ENCODE assay signal across 17 cellular contexts in the genomic region with DNA sequence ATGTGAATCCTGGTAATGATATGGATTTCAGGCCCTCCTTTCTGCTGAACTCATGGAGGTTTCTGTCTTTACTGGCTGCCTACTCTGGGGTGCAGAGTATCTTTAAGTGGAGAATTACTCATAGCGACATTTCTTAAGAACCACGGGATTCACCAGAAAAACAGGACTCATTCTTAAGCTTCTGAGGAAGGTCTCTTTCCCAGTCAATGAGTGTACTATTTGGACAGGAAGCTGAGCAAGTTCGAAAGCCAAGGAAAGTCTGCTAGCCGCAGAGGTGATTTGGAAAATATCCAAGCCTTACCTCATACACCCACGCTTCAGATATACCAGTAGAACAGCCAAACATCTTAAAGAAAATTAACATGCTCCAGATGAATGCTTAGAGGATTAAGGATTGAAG.
DNase-seq lines count a peak whose midpoint lies in the region; ATAC-seq and TF ChIP-seq lines count a peak whose summit lies in the region.
"Had no signal": no experiment of that assay in that cellular context is flagged by ENCODE, and none has a peak within 500 bp of the region (broad histone marks: within the 10 kb centered on the region; RNA-seq: fewer than 3 reads in every experiment).

No MANE protein-coding gene starts in this region.

- DNase-seq in MCF 10A (ENCODE audit: unreplicated experiment), result peak; percentile 63
- no peak for DNase-seq in breast epithelium (ENCODE audit: low spot score in 2 of 2)
- peak; percentile 97 for DNase-seq in amniotic epithelial cell (ENCODE audit: low read depth)
- DNase-seq in hepatocyte (ENCODE audit: low spot score), result peak; percentile 18
- no peak for DNase-seq in activated CD4-positive, alpha-beta T cell treated with anti-CD3 and anti-CD28 coated beads for 48 hours
- no peak for DNase-seq in activated effector memory CD4-positive, alpha-beta T cell treated with anti-CD3 and anti-CD28 coated beads, Interleukin-2, amount 50 U/mL, for 16 hours
- DNase-seq in amniotic stem cell (lab: John Stamatoyannopoulos, UW), result no peak
- DNase-seq: ACHN; activated naive CD4-positive, alpha-beta T cell treated with anti-CD3 and anti-CD28 coated beads, Interleukin-2, amount 50 U/mL, for 16 hours; Caco-2; NCI-H1417; NCI-H524; SHP77 treated with DMSO at 0.1 percent for 48 hours; stimulated activated CD4-positive, alpha-beta T cell treated with anti-CD3 and anti-CD28 coated beads, Interleukin-12 subunit alpha, Interleukin-12 subunit beta, amount 100 ng/mL, for 4 hours had no signal

- H3K36me3 Mint-ChIP-seq in MCF 10A (ENCODE audit: insufficient read depth, unreplicated experiment), result peaks cover 6% of the 10 kb centered on the region

- no peak for ATAC-seq in HG03565 (IDR thresholded peaks at IDR 0.05; ENCODE audit: unreplicated experiment)

- peak overlapping the region; percentile 25 for H3K4me2 ChIP-seq in hepatocyte

- H3K4me1 Mint-ChIP-seq in MCF 10A (ENCODE audit: insufficient read depth, unreplicated experiment), result no peaks in the 10 kb centered on the region

- H3K4me3 ChIP-seq in breast epithelium (no peak overlapping the region), hepatocyte (no peak overlapping the region)
- H3K4me3 ChIP-seq: esophagus muscularis mucosa had no signal

- no peaks in the 10 kb centered on the region for H3K27me3 ChIP-seq in breast epithelium
- no peaks in the 10 kb centered on the region for H3K27me3 ChIP-seq in hepatocyte
- H3K27me3 ChIP-seq: esophagus muscularis mucosa, neutrophil had no signal

- no peaks in the 10 kb centered on the region for H3K36me3 ChIP-seq in breast epithelium
- no peaks in the 10 kb centered on the region for H3K36me3 ChIP-seq in hepatocyte (replicated peaks; ENCODE audit: insufficient read depth, low read depth)
- H3K36me3 ChIP-seq: esophagus muscularis mucosa, neutrophil had no signal

- no peaks in the 10 kb centered on the region for H4K20me1 ChIP-seq in hepatocyte (ENCODE audit: insufficient read depth, poor library complexity, severe bottlenecking)

- no peak for TF ChIP-seq CTCF in MCF 10A (IDR thresholded peaks at IDR 0.05; ENCODE audit: unreplicated experiment)
- no peak for TF ChIP-seq CTCF in breast epithelium (IDR thresholded peaks at IDR 0.05)
- no peak for TF ChIP-seq CTCF in hepatocyte (IDR thresholded peaks at IDR 0.05; ENCODE audit: poor library complexity)

- H2AFZ ChIP-seq in hepatocyte, result no peak overlapping the region

- BruUV-seq in MCF 10A (replicated peaks; lab: Mats Ljungman, UMichigan), result no TSS peak

- CTCF ChIA-PET in MCF 10A (lab: Yijun Ruan, JAX), result no interaction called here

- H3K27ac ChIP-seq in breast epithelium, result no peak overlapping the region
- peak overlapping the region; percentile 66 for H3K27ac ChIP-seq in hepatocyte
- H3K27ac ChIP-seq: esophagus muscularis mucosa, neutrophil had no signal

- H3K4me1 ChIP-seq in breast epithelium, result no peaks in the 10 kb centered on the region
- no peaks in the 10 kb centered on the region for H3K4me1 ChIP-seq in hepatocyte (ENCODE audit: insufficient read depth)
- H3K4me1 ChIP-seq: Caco-2, esophagus muscularis mucosa had no signal

- intact Hi-C loops in MCF 10A (cut with micrococcal nuclease) (loop anchor here (5.0 kb wide), 1 partner anchor 64 kb away; no protein-coding TSS in a partner anchor), breast epithelium (cut with DNase I; ENCODE audit: low total_unique reads) (no loop called here)

- no peaks in the 10 kb centered on the region for H3K9me3 Mint-ChIP-seq in MCF 10A (ENCODE audit: unreplicated experiment)

- H3K4me3 Mint-ChIP-seq in MCF 10A (ENCODE audit: unreplicated experiment), result no peak overlapping the region

- H3K79me2 ChIP-seq in hepatocyte, result no peaks in the 10 kb centered on the region

- no peaks in the 10 kb centered on the region for H3K9me2 ChIP-seq in hepatocyte (replicated peaks; ENCODE audit: insufficient read depth)

- H3K27ac Mint-ChIP-seq in MCF 10A (ENCODE audit: low read depth, unreplicated experiment), result no peak overlapping the region

- H3K9me3 ChIP-seq in breast epithelium (no peaks in the 10 kb centered on the region), hepatocyte (ENCODE audit: low read depth) (no peaks in the 10 kb centered on the region)
- H3K9me3 ChIP-seq: esophagus muscularis mucosa, neutrophil had no signal

- POLR2A ChIA-PET in MCF 10A (lab: Yijun Ruan, JAX), result no interaction called here

- WGBS in hepatocyte (ENCODE audit: low lambda C conversion rate, missing lambda C conversion rate), result 50% methylated on average over 5 of the region's 5 CpGs

- no peak for TF ChIP-seq POLR2A in breast epithelium (IDR thresholded peaks at IDR 0.05)

- peaks cover 41% of the 10 kb centered on the region for H3K27me3 Mint-ChIP-seq in MCF 10A (ENCODE audit: insufficient read depth, unreplicated experiment)

Comparison
In these comparisons a context has a peak if more than half of its experiments do, and no peak if none do; other contexts are left out.
1. DNase-seq: peak in MCF 10A (single experiment), amniotic epithelial cell (single experiment) and hepatocyte (single experiment); none in breast epithelium (0 of 2), activated CD4-positive, alpha-beta T cell treated with anti-CD3 and anti-CD28 coated beads for 48 hours (single experiment), activated effector memory CD4-positive, alpha-beta T cell treated with anti-CD3 and anti-CD28 coated beads, Interleukin-2, amount 50 U/mL, for 16 hours (single experiment) and amniotic stem cell (single experiment).